9 cellular contexts compared by ENCODE assay signal in the genomic region with DNA sequence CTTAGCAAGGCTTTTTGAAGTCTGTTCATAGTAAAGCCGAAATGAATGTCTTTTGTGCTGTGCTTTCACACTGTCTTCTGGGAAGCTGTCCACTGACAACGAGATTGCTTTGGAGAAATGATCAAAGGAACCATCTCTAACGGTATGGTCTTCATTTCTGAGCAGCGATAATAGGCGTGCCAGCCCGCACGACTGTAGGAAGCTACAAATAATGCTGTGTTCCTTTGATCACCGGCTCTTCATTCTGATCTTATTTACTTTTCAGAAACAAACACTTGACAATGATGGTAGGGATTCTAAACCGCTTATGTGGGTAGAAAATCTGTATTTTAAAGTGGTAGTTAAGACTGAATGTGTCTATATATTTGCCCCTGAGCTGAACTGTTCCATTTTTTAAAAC.
"Had no signal": no experiment of that assay in that cellular context is flagged by ENCODE, and none has a peak within 500 bp of the region (broad histone marks: within the 10 kb centered on the region; RNA-seq: fewer than 3 reads in every experiment).

No MANE protein-coding gene starts in this region.

- H2AFZ ChIP-seq: GM23338 had no signal

- DNase-seq: H9, HCEC 1CT, IMR-90, KG1 had no signal

- ATAC-seq: GM23338, K562 had no signal

- FAIRE-seq: H1, H54, K562 had no signal

- H3K27ac ChIP-seq: HL-60 had no signal

- H3K4me3 ChIP-seq: GM23338, K562 had no signal

- H3K4me2 ChIP-seq: GM23338 had no signal
